ENCODE assay signal across 1 cellular context in genomic region chrX:40107291-40108083, GRCh38.
A peak's percentile ranks its signal among the peaks of the same experiment; 100 is the strongest.
TF ChIP-seq lines count a peak whose summit lies in the region.

No MANE protein-coding gene starts in this region.

TF ChIP-seq in K562, 482 proteins besides CTCF, POLR2A, EP300 and RAD21 (continued from another document and continues in another):
- TF ChIP-seq HDAC1 (IDR thresholded peaks at IDR 0.05) = 0 out of 4 replicates have a peak, but pooled peaks of 1 of the 2 experiments have one; percentile 24
- no peak for TF ChIP-seq RUNX1 (IDR thresholded peaks at IDR 0.05; ENCODE audit: low read depth)
- TF ChIP-seq DPF2 (IDR thresholded peaks at IDR 0.05) = no peak
- TF ChIP-seq ZNF318 (IDR thresholded peaks at IDR 0.05; ENCODE audit: borderline replicate concordance in 1 of 2, low read depth in 1 of 2) = no peak
- TF ChIP-seq FOSL1 (tag; conservative IDR thresholded peaks at IDR 0.05) = peak; percentile 68
- TF ChIP-seq PHB (CRISPR knock-in tag; IDR thresholded peaks at IDR 0.05) = no peak
- no peak for TF ChIP-seq BRCA1 (IDR thresholded peaks at IDR 0.05)
- TF ChIP-seq BRCA1 (CRISPR knock-in tag; IDR thresholded peaks at IDR 0.05) = no peak
- no peak for TF ChIP-seq PTTG1 (tag; IDR thresholded peaks at IDR 0.05; ENCODE audit: low read depth)
- TF ChIP-seq DNMT1 (IDR thresholded peaks at IDR 0.05) = no peak
- TF ChIP-seq SNRNP70 (optimal IDR thresholded peaks at IDR 0.05; ENCODE audit: low read depth, low read length) = no peak
- TF ChIP-seq CHCHD3 (CRISPR knock-in tag; IDR thresholded peaks at IDR 0.05) = no peak
- TF ChIP-seq HLTF (IDR thresholded peaks at IDR 0.05) = no peak
- TF ChIP-seq SRSF7 (optimal IDR thresholded peaks at IDR 0.05; ENCODE audit: low read depth, low read length) = no peak
- TF ChIP-seq HDAC8 (tag; IDR thresholded peaks at IDR 0.05) = peak; percentile 55; the same call in 1 of the 2 replicates
- TF ChIP-seq ATF3 (IDR thresholded peaks at IDR 0.05) = no peak
- no peak for TF ChIP-seq ATF3 (CRISPR knock-in tag; conservative IDR thresholded peaks at IDR 0.05)
- TF ChIP-seq ZNF717 (CRISPR knock-in tag; IDR thresholded peaks at IDR 0.05) = no peak
- TF ChIP-seq PRMT5 (CRISPR knock-in tag; IDR thresholded peaks at IDR 0.05) = no peak
- TF ChIP-seq RNF219 (CRISPR knock-in tag; IDR thresholded peaks at IDR 0.05) = no peak
- no peak for TF ChIP-seq ZBED1 (IDR thresholded peaks at IDR 0.05)
- TF ChIP-seq PHB2 (IDR thresholded peaks at IDR 0.05; ENCODE audit: low read depth) = no peak
- TF ChIP-seq ZNF431 (CRISPR knock-in tag; IDR thresholded peaks at IDR 0.05) = peak; percentile 72
- TF ChIP-seq ID3 (CRISPR knock-in tag; IDR thresholded peaks at IDR 0.05) = no peak
- 0 out of 2 replicates have a peak, but pooled peaks have one; percentile 65 for TF ChIP-seq ID3 (tag; IDR thresholded peaks at IDR 0.05)
- no peak for TF ChIP-seq ETV1 (tag; conservative IDR thresholded peaks at IDR 0.05; ENCODE audit: low read depth)
- no peak for TF ChIP-seq KLF10 (CRISPR knock-in tag; IDR thresholded peaks at IDR 0.05)
- no peak for TF ChIP-seq TCF15 (CRISPR knock-in tag; IDR thresholded peaks at IDR 0.05)
- no peak for TF ChIP-seq FOS (IDR thresholded peaks at IDR 0.05; ENCODE audit: extremely low read depth, insufficient read length)
- TF ChIP-seq SNIP1 (IDR thresholded peaks at IDR 0.05; ENCODE audit: low read depth) = no peak
- no peak for TF ChIP-seq ZC3H11A (IDR thresholded peaks at IDR 0.05; ENCODE audit: low read depth, low read length)
- TF ChIP-seq ZSCAN29 (IDR thresholded peaks at IDR 0.05) = no peak
- no peak for TF ChIP-seq TBL1XR1 (IDR thresholded peaks at IDR 0.05; ENCODE audit: low read length in 2 of 2)
- no peak for TF ChIP-seq ZNF133 (CRISPR knock-in tag; IDR thresholded peaks at IDR 0.05)
- TF ChIP-seq ZNF324 (CRISPR knock-in tag; IDR thresholded peaks at IDR 0.05) = no peak
- TF ChIP-seq HDAC3 (IDR thresholded peaks at IDR 0.05; ENCODE audit: borderline replicate concordance, partially characterized antibody) = no peak
- no peak for TF ChIP-seq PYGO2 (tag; IDR thresholded peaks at IDR 0.05)
- no peak for TF ChIP-seq NFATC3 (IDR thresholded peaks at IDR 0.05)
- no peak for TF ChIP-seq ZNF311 (CRISPR knock-in tag; IDR thresholded peaks at IDR 0.05)
- no peak for TF ChIP-seq FOXA1 (IDR thresholded peaks at IDR 0.05; ENCODE audit: borderline replicate concordance)
- no peak for TF ChIP-seq MBD1 (CRISPR knock-in tag; IDR thresholded peaks at IDR 0.05)
- no peak for TF ChIP-seq PML (IDR thresholded peaks at IDR 0.05; ENCODE audit: low read length)
- no peak for TF ChIP-seq CAMTA2 (CRISPR knock-in tag; conservative IDR thresholded peaks at IDR 0.05)
- no peak for TF ChIP-seq POLR2AphosphoS2 (IDR thresholded peaks at IDR 0.05; ENCODE audit: low read length)
- TF ChIP-seq MCM7 (IDR thresholded peaks at IDR 0.05) = no peak
- TF ChIP-seq ZNF174 (CRISPR knock-in tag; IDR thresholded peaks at IDR 0.05) = no peak
- no peak for TF ChIP-seq POLR3G (IDR thresholded peaks at IDR 0.05; ENCODE audit: extremely low read depth, insufficient read length, insufficient replicate concordance)
- TF ChIP-seq RAD51 (IDR thresholded peaks at IDR 0.05; ENCODE audit: borderline replicate concordance, low read depth) = no peak
- TF ChIP-seq SMARCB1 (IDR thresholded peaks at IDR 0.05; ENCODE audit: insufficient read length, low read depth) = no peak
- peak; percentile 40; the same call in 1 of the 2 replicates for TF ChIP-seq CREM (IDR thresholded peaks at IDR 0.05; ENCODE audit: low read depth)
- TF ChIP-seq STAT6 (CRISPR knock-in tag; IDR thresholded peaks at IDR 0.05) = no peak
- TF ChIP-seq SIN3A (IDR thresholded peaks at IDR 0.05; ENCODE audit: borderline replicate concordance in 2 of 2, control insufficient read depth in 1 of 2, low read depth in 2 of 2, low read length in 2 of 2) = no peak
- no peak for TF ChIP-seq ZBTB17 (CRISPR knock-in tag; IDR thresholded peaks at IDR 0.05)
- no peak for TF ChIP-seq SAFB2 (IDR thresholded peaks at IDR 0.05; ENCODE audit: borderline replicate concordance, low read depth, low read length, severe bottlenecking)
- TF ChIP-seq PATZ1 (CRISPR knock-in tag; IDR thresholded peaks at IDR 0.05; ENCODE audit: borderline replicate concordance) = no peak
- TF ChIP-seq PHF8 (IDR thresholded peaks at IDR 0.05; ENCODE audit: borderline replicate concordance, low read length) = no peak
- TF ChIP-seq ZNF140 (CRISPR knock-in tag; IDR thresholded peaks at IDR 0.05) = no peak
